Comparison of ENCODE assay signal across 10 cellular contexts in genomic region chr1:9717193-9718005, GRCh38.
DNase-seq lines count a peak whose midpoint lies in the region; ATAC-seq, FAIRE-seq and TF ChIP-seq lines count a peak whose summit lies in the region.
"Had no signal": no experiment of that assay in that cellular context is flagged by ENCODE, and none has a peak within 500 bp of the region (broad histone marks: within the 10 kb centered on the region; RNA-seq: fewer than 3 reads in every experiment).

No MANE protein-coding gene starts in this region.

- H3K4me1 ChIP-seq in HUES48 (ENCODE audit: control insufficient read depth, insufficient read depth, low read length), result peaks cover 39% of the 10 kb centered on the region
- H3K4me1 ChIP-seq in endodermal cell (ENCODE audit: control insufficient read depth, insufficient read depth, low read length), result no peaks in the 10 kb centered on the region
- peaks cover 10% of the 10 kb centered on the region for H3K4me1 ChIP-seq in osteoblast (ENCODE audit: insufficient read depth, low read length)
- H3K4me1 ChIP-seq in thoracic aorta (ENCODE audit: control insufficient read depth in 1 of 2, low read depth in 2 of 2), result peaks cover 3 to 9% of the 10 kb centered on the region in 2 donors
- H3K4me1 ChIP-seq: uterus had no signal

- H3K36me3 ChIP-seq in HUES48 (ENCODE audit: control insufficient read depth, insufficient read depth, low read length) (peaks cover 18% of the 10 kb centered on the region), endodermal cell (ENCODE audit: control insufficient read depth, insufficient read depth, low read length) (no peaks in the 10 kb centered on the region), osteoblast (ENCODE audit: insufficient read depth, low read length) (peaks cover 1% of the 10 kb centered on the region), thoracic aorta (peaks cover 17% of the 10 kb centered on the region)
- H3K36me3 ChIP-seq: uterus had no signal

- WGBS in endodermal cell (ENCODE audit: insufficient coverage in 1 of 2, insufficient read length in 1 of 2), 2 experiments, result 84 to 88% methylated on average over 15 to 25 of the region's 25 CpGs

- H4K20me1 ChIP-seq in osteoblast (ENCODE audit: insufficient read depth, low read length), result no peaks in the 10 kb centered on the region

- no peaks in the 10 kb centered on the region for H3K79me2 ChIP-seq in osteoblast (ENCODE audit: insufficient read depth, low read length)

- no peak overlapping the region for H3K4me2 ChIP-seq in osteoblast (ENCODE audit: insufficient read depth, low read length)

- H3K9ac ChIP-seq in HUES48 (ENCODE audit: low read depth, low read length) (no peak overlapping the region), endodermal cell (ENCODE audit: extremely low read depth, low read length, poor library complexity, severe bottlenecking) (no peak overlapping the region)

- H3K9me3 Mint-ChIP-seq in endodermal cell, result no peaks in the 10 kb centered on the region

- TF ChIP-seq CTCF in endodermal cell (conservative IDR thresholded peaks at IDR 0.05) (no peak), osteoblast (IDR thresholded peaks at IDR 0.05; ENCODE audit: extremely low read depth, low read depth, low read length) (no peak), thoracic aorta (IDR thresholded peaks at IDR 0.05) (no peak)

- H3K4me1 Mint-ChIP-seq in endodermal cell, result peaks cover 15% of the 10 kb centered on the region

- peak overlapping the region; percentile 92 for H3K27ac Mint-ChIP-seq in endodermal cell

- peak; percentile 83 for DNase-seq in activated CD4-positive, alpha-beta T cell treated with anti-CD3 and anti-CD28 coated beads, Interleukin-2, amount 50 U/mL, for 1 hour
- peak; percentile 87 for DNase-seq in endodermal cell
- peak; percentile 69 for DNase-seq in osteoblast (ENCODE audit: insufficient read length, low spot score, missing footprints)
- DNase-seq in thoracic aorta (ENCODE audit: low spot score), result no peak
- DNase-seq in NCI-H1417 treated with DMSO at 0.1 percent for 48 hours (lab: John Stamatoyannopoulos, UW), result no peak
- no peak for DNase-seq in HTR-8/SVneo (ENCODE audit: insufficient read length, low spot score)

- H3K4me3 ChIP-seq in HUES48 (ENCODE audit: low read depth, low read length) (no peak overlapping the region), endodermal cell (ENCODE audit: low read length) (no peak overlapping the region), osteoblast (ENCODE audit: insufficient read depth, low read length) (no peak overlapping the region), thoracic aorta (peak overlapping the region; percentile 13)
- H3K4me3 ChIP-seq: SJSA1 had no signal

- H2AFZ ChIP-seq in osteoblast (ENCODE audit: low read length), result no peak overlapping the region

- no peak for FAIRE-seq in HTR-8/SVneo (lab: Jason Lieb, UNC)

- no peaks in the 10 kb centered on the region for H3K27me3 Mint-ChIP-seq in endodermal cell (ENCODE audit: insufficient read depth)

- H3K9me3 ChIP-seq in HUES48 (ENCODE audit: control insufficient read depth, insufficient read depth, low read length), result no peaks in the 10 kb centered on the region
- H3K9me3 ChIP-seq in endodermal cell (ENCODE audit: control insufficient read depth, low read length), result no peaks in the 10 kb centered on the region
- no peaks in the 10 kb centered on the region for H3K9me3 ChIP-seq in osteoblast (ENCODE audit: low read depth, low read length)
- no peaks in the 10 kb centered on the region for H3K9me3 ChIP-seq in thoracic aorta
- H3K9me3 ChIP-seq: SJSA1, uterus had no signal

- ATAC-seq in GM19043 (IDR thresholded peaks at IDR 0.05; ENCODE audit: low read depth, unreplicated experiment) (peak; percentile 81), thoracic aorta (ENCODE audit: insufficient number of reproducible peaks, low FRiP score, low read depth) (no peak)

- H3K4me3 Mint-ChIP-seq in endodermal cell, result peak overlapping the region; percentile 36

- H3K27me3 ChIP-seq in HUES48 (ENCODE audit: control insufficient read depth, insufficient read depth, low read length) (no peaks in the 10 kb centered on the region), endodermal cell (ENCODE audit: control insufficient read depth, insufficient read depth, low read length, poor library complexity, severe bottlenecking) (no peaks in the 10 kb centered on the region), osteoblast (ENCODE audit: insufficient read depth, low read length) (no peaks in the 10 kb centered on the region), thoracic aorta (replicated peaks; ENCODE audit: insufficient read depth) (no peaks in the 10 kb centered on the region)
- H3K27me3 ChIP-seq: SJSA1, uterus had no signal

- H3K36me3 Mint-ChIP-seq in endodermal cell (ENCODE audit: low read depth), result peaks cover 9% of the 10 kb centered on the region

- H3K27ac ChIP-seq in HUES48 (ENCODE audit: low read depth, low read length), result peak overlapping the region; percentile 63
- H3K27ac ChIP-seq in endodermal cell (ENCODE audit: low read depth, low read length), result no peak overlapping the region
- H3K27ac ChIP-seq in osteoblast (ENCODE audit: low read depth, low read length), result no peak overlapping the region
- H3K27ac ChIP-seq in thoracic aorta, result peak overlapping the region in 1 of 2 donors; percentile 38

Comparison
In these comparisons a context has a peak if more than half of its experiments do, and no peak if none do; other contexts are left out.
1. DNase-seq: peak in activated CD4-positive, alpha-beta T cell treated with anti-CD3 and anti-CD28 coated beads, Interleukin-2, amount 50 U/mL, for 1 hour (single experiment), endodermal cell (single experiment) and osteoblast (single experiment); none in thoracic aorta (single experiment), NCI-H1417 treated with DMSO at 0.1 percent for 48 hours (single experiment) and HTR-8/SVneo (single experiment).